25 cellular contexts compared by ENCODE assay signal in genomic region chr2:227365833-227366232, GRCh38. TPM values are rescaled to one million over a fixed set of nuclear protein-coding genes. Genes with fewer than 3 reads are reported as not detected.
"Had no signal": no experiment of that assay in that cellular context is flagged by ENCODE, and none has a peak within 500 bp of the region (broad histone marks: within the 10 kb centered on the region; RNA-seq: fewer than 3 reads in every experiment).

No MANE protein-coding gene starts in this region.

- H3K36me3 Mint-ChIP-seq: activated naive CD8-positive, alpha-beta T cell had no signal

- DNase-seq: activated CD4-positive, alpha-beta T cell treated with anti-CD3 and anti-CD28 coated beads for 36 hours; activated CD4-positive, alpha-beta T cell treated with anti-CD3 and anti-CD28 coated beads, Interleukin-2, amount 50 U/mL, for 48 hours; amygdala; body of pancreas; central memory CD4-positive, alpha-beta T cell; colonic mucosa; erythroblast; hypothalamus; midbrain; nephron progenitor cell; nucleus accumbens; posterior cingulate gyrus; stimulated activated CD4-positive, alpha-beta T cell treated with anti-CD3 and anti-CD28 coated beads, Interleukin-12 subunit alpha, Interleukin-12 subunit beta, amount 100 ng/mL, for 4 hours; stimulated activated CD4-positive, alpha-beta T cell treated with anti-CD3 and anti-CD28 coated beads, Interleukin-1b, Interleukin-23, amount 100 ng/mL, for 48 hours; stimulated activated CD8-positive, alpha-beta memory T cell treated with anti-CD3 and anti-CD28 coated beads, Interleukin-4, amount 100 ng/mL, for 48 hours; stimulated activated naive CD4-positive, alpha-beta T cell; T-helper 2 cell; thyroid gland; WERI-Rb-1 had no signal

- H3K9me3 ChIP-seq: body of pancreas, colonic mucosa, thyroid gland had no signal

- H3K4me3 Mint-ChIP-seq: activated CD4-positive, alpha-beta T cell treated with anti-CD3 and anti-CD28 coated beads for 36 hours; activated naive CD8-positive, alpha-beta T cell; nephron progenitor cell had no signal

- H3K27me3 Mint-ChIP-seq: activated CD4-positive, alpha-beta T cell treated with anti-CD3 and anti-CD28 coated beads for 36 hours; activated naive CD8-positive, alpha-beta T cell had no signal

- ATAC-seq: activated CD4-positive, alpha-beta T cell treated with anti-CD3 and anti-CD28 coated beads for 36 hours; body of pancreas; left lobe of liver had no signal

- H3K27ac ChIP-seq: body of pancreas, colonic mucosa, thyroid gland, WERI-Rb-1 had no signal

- H3K36me3 ChIP-seq: colonic mucosa had no signal

- H3K4me1 ChIP-seq: body of pancreas, colonic mucosa had no signal

- H3K27me3 ChIP-seq: body of pancreas, colonic mucosa, thyroid gland had no signal

- FAIRE-seq: keratinocyte, urothelium cell line had no signal

- H3K4me1 Mint-ChIP-seq: nephron progenitor cell had no signal

- H3K9me3 Mint-ChIP-seq: nephron progenitor cell had no signal

- H3K27ac Mint-ChIP-seq: activated CD4-positive, alpha-beta T cell treated with anti-CD3 and anti-CD28 coated beads for 36 hours; activated naive CD8-positive, alpha-beta T cell; nephron progenitor cell had no signal

- H3K4me3 ChIP-seq: body of pancreas, colonic mucosa, lung, thyroid gland had no signal

RNA-seq across cellular contexts. Expression of gene TM4SF20, which starts 13.3 kb away (rescaled TPM):
- total RNA-seq: activated CD4-positive, alpha-beta T cell treated with anti-CD3 and anti-CD28 coated beads for 36 hours; body of pancreas; left lobe of liver; lung; renal cortical epithelial cell; thyroid gland had no signal
- polyA plus RNA-seq: keratinocyte had no signal

RNA-seq across cellular contexts. Expression of gene SCYGR1, which starts 21.9 kb away (rescaled TPM):
- total RNA-seq: activated CD4-positive, alpha-beta T cell treated with anti-CD3 and anti-CD28 coated beads for 36 hours; body of pancreas; colonic mucosa; left lobe of liver; lung; renal cortical epithelial cell; thyroid gland had no signal
- polyA plus RNA-seq: keratinocyte, lung had no signal
